28 cellular contexts compared by ENCODE assay signal in genomic region chr16:88951989-88952388, GRCh38. TPM values are rescaled to one million over a fixed set of nuclear protein-coding genes. Genes with fewer than 3 reads are reported as not detected.
A peak's percentile ranks its signal among the peaks of the same experiment; 100 is the strongest.
DNase-seq lines count a peak whose midpoint lies in the region; ATAC-seq, FAIRE-seq and TF ChIP-seq lines count a peak whose summit lies in the region.
"Had no signal": no experiment of that assay in that cellular context is flagged by ENCODE, and none has a peak within 500 bp of the region (broad histone marks: within the 10 kb centered on the region; RNA-seq: fewer than 3 reads in every experiment).

No MANE protein-coding gene starts in this region.

- H3K4me1 ChIP-seq in BLaER1 (peaks cover 64% of the 10 kb centered on the region), esophagus muscularis mucosa (peaks cover 3 to 6% (median 5%) of the 10 kb centered on the region in 4 donors), kidney (ENCODE audit: control insufficient read depth in 1 of 2, insufficient read depth in 1 of 2, low read depth in 1 of 2, low read length in 2 of 2) (no peaks in the 10 kb centered on the region)
- H3K4me1 ChIP-seq: HAP-1 had no signal

- H3K4me1 Mint-ChIP-seq in T-helper 1 cell treated with Interleukin-12 subunit alpha and Interleukin-12 subunit beta and Interleukin-4 antibody, amounts not matched to agents 30 μg/mL and 1 μg/mL, for 36 hours (ENCODE audit: low read depth): no peaks in the 10 kb centered on the region
- H3K4me1 Mint-ChIP-seq: GM23338 had no signal

- TF ChIP-seq CTCF in esophagus muscularis mucosa (IDR thresholded peaks at IDR 0.05) (no peak), kidney (IDR thresholded peaks at IDR 0.05; ENCODE audit: borderline replicate concordance, extremely low read depth, insufficient read depth) (no peak)

- H3K27me3 Mint-ChIP-seq in T-helper 1 cell treated with Interleukin-12 subunit alpha and Interleukin-12 subunit beta and Interleukin-4 antibody, amounts not matched to agents 30 μg/mL and 1 μg/mL, for 36 hours (ENCODE audit: low read depth): peaks cover 1% of the 10 kb centered on the region

- DNase-seq in T-helper 1 cell: no peak
- DNase-seq in myocyte (ENCODE audit: low read depth): peak; percentile 61
- no peak for DNase-seq in esophagus muscularis mucosa (ENCODE audit: extremely low spot score)
- no peak for DNase-seq in kidney
- DNase-seq in GM12892 (ENCODE audit: insufficient read length): no peak
- DNase-seq: 8988T; AML-193; Calu3; CD8-positive, alpha-beta memory T cell; DMS153; KBM-7; NCI-H1092 treated with DMSO at 0.1 percent for 48 hours; NCI-H2029 treated with DMSO at 0.1 percent for 48 hours; NCI-H345; NCI-H524 treated with DMSO at 0.1 percent for 48 hours; NCI-H82; SJCRH30 had no signal

- no peaks in the 10 kb centered on the region for H3K36me3 Mint-ChIP-seq in T-helper 1 cell treated with Interleukin-12 subunit alpha and Interleukin-12 subunit beta and Interleukin-4 antibody, amounts not matched to agents 30 μg/mL and 1 μg/mL, for 36 hours (ENCODE audit: low read depth)
- H3K36me3 Mint-ChIP-seq: CD8-positive, alpha-beta memory T cell had no signal

- peaks cover 84% of the 10 kb centered on the region for H4K20me1 ChIP-seq in BLaER1

- no peak overlapping the region for H3K4me3 Mint-ChIP-seq in T-helper 1 cell treated with Interleukin-12 subunit alpha and Interleukin-12 subunit beta and Interleukin-4 antibody, amounts not matched to agents 30 μg/mL and 1 μg/mL, for 36 hours
- H3K4me3 Mint-ChIP-seq: CD8-positive, alpha-beta memory T cell; GM23338 had no signal

- peak; percentile 8 for ATAC-seq in esophagus mucosa
- ATAC-seq: Panc1 had no signal

- H3K27ac ChIP-seq in BLaER1 (peak overlapping the region; percentile 41; the same call in 1 of the 2 replicates), esophagus muscularis mucosa (replicated peaks in 1 of 4) (no peak overlapping the region), kidney (ENCODE audit: low read depth in 2 of 2, low read length in 2 of 2) (no peak overlapping the region)
- H3K27ac ChIP-seq: C4-2B, HL-60, SJCRH30 had no signal

- intact Hi-C loops in esophagus muscularis mucosa (cut with DNase I) (no loop called here), kidney (cut with DNase I) (no loop called here)

- no peaks in the 10 kb centered on the region for H3K9me3 Mint-ChIP-seq in T-helper 1 cell treated with Interleukin-12 subunit alpha and Interleukin-12 subunit beta and Interleukin-4 antibody, amounts not matched to agents 30 μg/mL and 1 μg/mL, for 36 hours
- H3K9me3 Mint-ChIP-seq: CD8-positive, alpha-beta memory T cell; GM23338 had no signal

- 52% methylated on average over 11 of the region's 11 CpGs for WGBS in esophagus muscularis mucosa

- FAIRE-seq in kidney (lab: Jason Lieb, UNC): no peak
- no peak for FAIRE-seq in GM12892 (lab: Jason Lieb, UNC)
- FAIRE-seq: GM12891, HepG2 had no signal

- H3K4me2 ChIP-seq in BLaER1: peak overlapping the region; percentile 17; the same call in 1 of the 2 replicates
- H3K4me2 ChIP-seq: GM23338 had no signal

- H3K9me3 ChIP-seq in BLaER1 (no peaks in the 10 kb centered on the region), esophagus muscularis mucosa (no peaks in the 10 kb centered on the region), kidney (ENCODE audit: control insufficient read depth in 1 of 2, low read length in 2 of 2) (no peaks in the 10 kb centered on the region)
- H3K9me3 ChIP-seq: HAP-1, SJCRH30 had no signal

- peaks cover 21% of the 10 kb centered on the region; the same call in 1 of the 2 replicates for H3K36me3 ChIP-seq in BLaER1
- no peaks in the 10 kb centered on the region for H3K36me3 ChIP-seq in esophagus muscularis mucosa
- no peaks in the 10 kb centered on the region for H3K36me3 ChIP-seq in kidney (ENCODE audit: control insufficient read depth in 1 of 2, insufficient read depth in 2 of 2, low read length in 2 of 2)
- H3K36me3 ChIP-seq: HAP-1, SJCRH30 had no signal

- TF ChIP-seq EP300 in esophagus muscularis mucosa (IDR thresholded peaks at IDR 0.05): no peak

- H3K9ac ChIP-seq in BLaER1 (no peak overlapping the region; the same call in 1 of the 2 replicates), kidney (ENCODE audit: low read length in 2 of 2) (no peak overlapping the region)

- H3K27ac Mint-ChIP-seq in T-helper 1 cell treated with Interleukin-12 subunit alpha and Interleukin-12 subunit beta and Interleukin-4 antibody, amounts not matched to agents 30 μg/mL and 1 μg/mL, for 36 hours: peak overlapping the region; percentile 19
- H3K27ac Mint-ChIP-seq: GM23338 had no signal

- H3K27me3 ChIP-seq in BLaER1: no peaks in the 10 kb centered on the region
- peaks cover 0 to 55% (median 0%) of the 10 kb centered on the region in 4 donors for H3K27me3 ChIP-seq in esophagus muscularis mucosa
- H3K27me3 ChIP-seq: SJCRH30 had no signal

- TF ChIP-seq POLR2A in esophagus muscularis mucosa (IDR thresholded peaks at IDR 0.05; ENCODE audit: low read depth) (no peak), GM12892 (IDR thresholded peaks at IDR 0.05; ENCODE audit: low read depth, low read length) (no peak)

- H3K4me3 ChIP-seq in BLaER1 (no peak overlapping the region), esophagus muscularis mucosa (no peak overlapping the region), kidney (ENCODE audit: low read length in 2 of 2) (no peak overlapping the region)
- H3K4me3 ChIP-seq: GM23338, HAP-1, SJCRH30 had no signal

RNA-seq across cellular contexts. Expression of gene CBFA2T3, which starts 25.0 kb away (rescaled TPM):
- 1.1 TPM for total RNA-seq in esophagus mucosa
- total RNA-seq in myocyte: 0.72 and 1.7 TPM in 2 replicates
- polyA plus RNA-seq in myocyte (2012): 1.6 TPM
- total RNA-seq in esophagus muscularis mucosa: 10 to 100 TPM in 1 of 4 donors, 1 to 10 TPM in 3; 2.0 to 10.4 (median 3.5) TPM
- total RNA-seq in kidney: 8.0 TPM
- 0.75 TPM for polyA plus RNA-seq in kidney (ENCODE audit: insufficient read depth, low read depth, low replicate concordance)
- polyA plus RNA-seq in GM12892 (2012; ENCODE audit: missing spikeins): 5.5 TPM
- total RNA-seq: Calu3, HepG2 had no signal
- polyA plus RNA-seq: AG04450; CD8-positive, alpha-beta memory T cell had no signal
